Comparison of ENCODE assay signal across 22 cellular contexts in the genomic region with DNA sequence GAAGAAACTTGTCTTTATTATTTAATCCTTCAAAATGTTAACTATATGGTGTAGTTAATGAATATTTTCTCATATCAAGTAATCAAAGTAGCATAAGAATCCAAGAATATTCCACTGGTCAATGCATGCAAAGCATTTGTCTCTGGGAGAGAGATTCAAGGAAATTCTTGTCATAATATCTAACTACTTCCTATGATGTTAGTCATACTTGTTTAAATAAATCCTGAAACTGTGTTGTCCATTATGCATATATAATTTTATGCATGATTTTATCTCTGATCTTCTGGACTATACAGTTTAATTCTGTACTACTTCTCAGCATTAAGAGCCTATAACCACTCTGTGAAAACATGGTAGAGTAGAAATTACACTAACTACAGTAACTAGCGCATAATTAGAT.
DNase-seq lines count a peak whose midpoint lies in the region; ATAC-seq, FAIRE-seq and TF ChIP-seq lines count a peak whose summit lies in the region.
"Had no signal": no experiment of that assay in that cellular context is flagged by ENCODE, and none has a peak within 500 bp of the region (broad histone marks: within the 10 kb centered on the region; RNA-seq: fewer than 3 reads in every experiment).

No MANE protein-coding gene starts in this region.

- H3K4me1 ChIP-seq in PC-3 (ENCODE audit: insufficient read depth, low read length) = no peaks in the 10 kb centered on the region
- H3K4me1 ChIP-seq: A549 had no signal

- H3K27me3 ChIP-seq in PC-3 (ENCODE audit: low read length) (no peaks in the 10 kb centered on the region), bronchial epithelial cell (ENCODE audit: control insufficient read depth, insufficient read depth, low read length) (no peaks in the 10 kb centered on the region)

- no TSS peak for BruUV-seq in PC-3 (replicated peaks; lab: Mats Ljungman, UMichigan)

- no peak for FAIRE-seq in bronchial epithelial cell (lab: Jason Lieb, UNC)
- FAIRE-seq: A549, GM12891, GM18507, H54 had no signal

- POLR2A ChIA-PET in PC-3 (lab: Charles Lee; ENCODE audit: unreplicated experiment) = no interaction called here

- TF ChIP-seq CTCF in PC-3 (conservative IDR thresholded peaks at IDR 0.05; ENCODE audit: low read depth, low read length) = no peak
- no peak for TF ChIP-seq CTCF in bronchial epithelial cell (IDR thresholded peaks at IDR 0.05; ENCODE audit: insufficient read depth, low read length, severe bottlenecking)

- no peaks in the 10 kb centered on the region for H3K36me3 ChIP-seq in PC-3 (ENCODE audit: low read depth, low read length)
- H3K36me3 ChIP-seq in bronchial epithelial cell (ENCODE audit: control insufficient read depth, insufficient read depth, low read length) = no peaks in the 10 kb centered on the region
- H3K36me3 ChIP-seq: HAP-1 had no signal

- intact Hi-C loops in PC-3 (cut with micrococcal nuclease) = no loop called here

- H3F3A ChIP-seq in PC-3 (ENCODE audit: low read length, unreplicated experiment) = no peaks in the 10 kb centered on the region

- H3K9me3 ChIP-seq in PC-3 (ENCODE audit: low read length) = no peaks in the 10 kb centered on the region
- H3K9me3 ChIP-seq: A549, HAP-1 had no signal

- CTCF ChIA-PET in PC-3 (lab: Charles Lee) = no interaction called here

- no peak overlapping the region for H3K9ac ChIP-seq in PC-3 (ENCODE audit: low read length)

- no peaks in the 10 kb centered on the region for H3K9me2 ChIP-seq in PC-3 (replicated peaks; ENCODE audit: low read length)

- DNase-seq in PC-3 (peak; percentile 21), bronchial epithelial cell (ENCODE audit: low read depth) (peak; percentile 41), fibroblast of peridontal ligament (ENCODE audit: extremely low read depth) (peak; percentile 22), midbrain (lab: John Stamatoyannopoulos, UW) (no peak), UCSD-AML1 (lab: John Stamatoyannopoulos, UW; ENCODE audit: unreplicated experiment) (no peak)
- DNase-seq in stimulated activated CD4-positive, alpha-beta T cell treated with anti-CD3 and anti-CD28 coated beads, Interleukin-4, amount 100 ng/mL, for 4 hours = no peak
- DNase-seq: 8988T; ACHN; C1 segment of cervical spinal cord; Calu3; CD4-positive, alpha-beta memory T cell; COR-L47; DMS53; DMS79 treated with DMSO at 0.1 percent for 48 hours; GF-D8; GOT3; HFFc6 had no signal

- H3K4me3 ChIP-seq in PC-3 (ENCODE audit: low read length) = no peak overlapping the region
- no peak overlapping the region for H3K4me3 ChIP-seq in bronchial epithelial cell (ENCODE audit: low read depth, low read length)
- H3K4me3 ChIP-seq: A549, HAP-1 had no signal

- H3K4me2 ChIP-seq in PC-3 (ENCODE audit: low read length) = no peak overlapping the region
- H3K4me2 ChIP-seq: A549 had no signal

- H4K20me1 ChIP-seq in PC-3 (ENCODE audit: low read length) = no peaks in the 10 kb centered on the region

- no peak overlapping the region for H2AFZ ChIP-seq in PC-3 (ENCODE audit: low read length)

- peak; percentile 91 for ATAC-seq in PC-3
- ATAC-seq: A549 had no signal

- H3K79me2 ChIP-seq in PC-3 (ENCODE audit: low read length) = no peaks in the 10 kb centered on the region

- H3K27ac ChIP-seq in PC-3 (ENCODE audit: low read length) = no peak overlapping the region
- H3K27ac ChIP-seq: A549 had no signal

Comparison
In these comparisons a context has a peak if more than half of its experiments do, and no peak if none do; other contexts are left out.
1. DNase-seq: peak in PC-3 (single experiment), bronchial epithelial cell (single experiment) and fibroblast of peridontal ligament (single experiment); none in stimulated activated CD4-positive, alpha-beta T cell treated with anti-CD3 and anti-CD28 coated beads, Interleukin-4, amount 100 ng/mL, for 4 hours (0 of 2), midbrain (single experiment) and UCSD-AML1 (single experiment).